ENCODE assay signal across 11 cellular contexts in the genomic region with DNA sequence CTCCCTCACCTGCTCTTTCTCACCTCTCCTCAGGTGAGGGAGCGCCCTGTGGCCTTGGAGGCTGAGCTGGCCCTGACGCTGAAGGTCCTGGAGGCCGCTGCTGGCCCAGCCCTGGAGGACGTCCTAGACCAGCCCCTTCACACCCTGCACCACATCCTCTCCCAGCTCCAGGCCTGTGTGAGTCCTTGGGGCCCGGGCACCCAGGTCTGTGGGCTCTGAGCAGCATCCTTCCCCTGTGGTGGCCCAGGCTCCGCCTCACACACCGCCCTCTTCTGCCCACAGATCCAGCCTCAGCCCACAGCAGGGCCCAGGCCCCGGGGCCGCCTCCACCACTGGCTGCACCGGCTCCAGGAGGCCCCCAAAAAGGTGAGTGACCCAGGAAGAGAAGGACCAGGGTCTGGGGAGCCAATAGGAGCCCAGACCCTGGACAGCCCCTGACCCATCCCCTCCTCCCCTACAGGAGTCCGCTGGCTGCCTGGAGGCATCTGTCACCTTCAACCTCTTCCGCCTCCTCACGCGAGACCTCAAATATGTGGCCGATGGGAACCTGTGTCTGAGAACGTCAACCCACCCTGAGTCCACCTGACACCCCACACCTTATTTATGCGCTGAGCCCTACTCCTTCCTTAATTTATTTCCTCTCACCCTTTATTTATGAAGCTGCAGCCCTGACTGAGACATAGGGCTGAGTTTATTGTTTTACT. TPM values are rescaled to one million over a fixed set of nuclear protein-coding genes. Genes with fewer than 3 reads are reported as not detected.
DNase-seq lines count a peak whose midpoint lies in the region; ATAC-seq and TF ChIP-seq lines count a peak whose summit lies in the region.
"Had no signal": no experiment of that assay in that cellular context is flagged by ENCODE, and none has a peak within 500 bp of the region (broad histone marks: within the 10 kb centered on the region; RNA-seq: fewer than 3 reads in every experiment).

No MANE protein-coding gene starts in this region.

- H3K27me3 Mint-ChIP-seq in HFFc6 (ENCODE audit: insufficient read depth), result peaks cover 38% of the 10 kb centered on the region

- H3K36me3 Mint-ChIP-seq in HFFc6 (ENCODE audit: low read depth), result no peaks in the 10 kb centered on the region

- TF ChIP-seq CTCF in HFFc6 (IDR thresholded peaks at IDR 0.05), result no peak

- H3K27ac Mint-ChIP-seq in HFFc6, result no peak overlapping the region

- no peak overlapping the region for H3K4me3 Mint-ChIP-seq in HFFc6

- no peaks in the 10 kb centered on the region for H3K4me1 Mint-ChIP-seq in HFFc6 (ENCODE audit: low read depth)

- DNase-seq in T-helper 9 cell, result peak; percentile 43
- DNase-seq in activated T-cell treated with anti-CD3 and anti-CD28 coated beads for 48 hours (ENCODE audit: low read depth), result peak; percentile 28
- DNase-seq in stimulated activated CD8-positive, alpha-beta memory T cell treated with anti-CD3 and anti-CD28 coated beads, Interleukin-7, amount 100 ng/mL, for 4 hours (ENCODE audit: low read depth in 2 of 2), result peak; percentile 35 to 61
- DNase-seq in amniotic stem cell (lab: John Stamatoyannopoulos, UW), result no peak
- DNase-seq in HFFc6, result no peak
- no peak for DNase-seq in Kasumi-1 (lab: John Stamatoyannopoulos, UW)
- DNase-seq: head of caudate nucleus, NCI-H82 had no signal

- no peaks in the 10 kb centered on the region for H3K9me3 Mint-ChIP-seq in HFFc6

- ATAC-seq in esophagus mucosa (peak; percentile 59), HG02763 (IDR thresholded peaks at IDR 0.05; ENCODE audit: unreplicated experiment) (no peak)

RNA-seq across cellular contexts. Expression of gene IFNL1, which starts 1.9 kb away (rescaled TPM):
- not detected for total RNA-seq in esophagus mucosa
- not detected for total RNA-seq in HFFc6 (2021; fragmentation: NEBNext Ultra II Directional; extraction: Animal tissue kit (Norgen Biotek cat#: 25700))
- total RNA-seq: MCF 10A had no signal

RNA-seq across cellular contexts. Expression of gene LRFN1, which starts 22.6 kb away (rescaled TPM):
- 0.08 TPM for total RNA-seq in esophagus mucosa
- under 1 TPM in 2 of 6 experiments, not detected in 4; 0.07 to 0.14 TPM for total RNA-seq in HFFc6 (2021; fragmentation: NEBNext Ultra II Directional; extraction: Animal tissue kit (Norgen Biotek cat#: 25700))

RNA-seq across cellular contexts. Expression of gene IFNL2, which starts 29.9 kb away (rescaled TPM):
- total RNA-seq in esophagus mucosa, result not detected
- not detected for total RNA-seq in HFFc6 (2021; fragmentation: NEBNext Ultra II Directional; extraction: Animal tissue kit (Norgen Biotek cat#: 25700))
- total RNA-seq: MCF 10A had no signal

RNA-seq across cellular contexts. Expression of gene GMFG, which starts 37.8 kb away (rescaled TPM):
- 2.3 TPM for total RNA-seq in esophagus mucosa
- total RNA-seq in HFFc6 (2021; fragmentation: NEBNext Ultra II Directional; extraction: Animal tissue kit (Norgen Biotek cat#: 25700)), result 1 to 10 TPM in 1 of 6 experiments, under 1 TPM in 5; 0.37 to 1.1 (median 0.77) TPM
- total RNA-seq: MCF 10A had no signal

RNA-seq across cellular contexts. Expression of gene SAMD4B, which starts 44.1 kb away (rescaled TPM):
- 53.3 TPM for total RNA-seq in esophagus mucosa
- total RNA-seq in HFFc6 (2021; fragmentation: NEBNext Ultra II Directional; extraction: Animal tissue kit (Norgen Biotek cat#: 25700)), result 100 to 1,000 TPM; 107 to 133 (median 124) TPM

Comparison
In these comparisons a context has a peak if more than half of its experiments do, and no peak if none do; other contexts are left out.
1. DNase-seq: peak in T-helper 9 cell (single experiment), activated T-cell treated with anti-CD3 and anti-CD28 coated beads for 48 hours (single experiment) and stimulated activated CD8-positive, alpha-beta memory T cell treated with anti-CD3 and anti-CD28 coated beads, Interleukin-7, amount 100 ng/mL, for 4 hours (2 of 2); none in amniotic stem cell (single experiment), HFFc6 (single experiment) and Kasumi-1 (0 of 2).